In the genomic region with DNA sequence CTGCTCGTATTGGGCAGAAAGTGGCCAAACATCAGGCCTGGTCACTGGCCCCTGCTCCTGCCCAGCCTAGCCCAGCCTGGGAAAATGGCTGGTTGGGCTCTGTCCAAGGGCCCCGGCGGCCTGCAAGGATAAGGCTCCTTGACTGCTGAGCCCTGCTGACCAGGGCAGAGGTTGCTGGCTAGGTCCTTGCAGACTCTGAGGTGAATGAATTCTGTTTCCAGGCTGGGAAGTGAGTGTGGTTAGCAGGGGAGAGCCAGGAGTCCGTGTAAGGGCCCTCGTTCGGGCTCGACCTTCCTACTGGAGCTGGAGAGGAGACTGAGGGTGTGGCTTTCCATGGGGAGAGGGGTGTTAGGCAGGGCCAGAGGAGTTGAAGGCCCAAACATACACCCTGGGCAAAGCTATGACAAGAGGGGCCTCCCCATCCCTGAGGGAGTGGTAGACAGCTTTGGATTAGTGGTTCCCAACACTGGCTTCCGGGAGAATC, we compare ENCODE assay signal across 8 cellular contexts. TPM values are rescaled to one million over a fixed set of nuclear protein-coding genes. Genes with fewer than 3 reads are reported as not detected.
DNase-seq lines count a peak whose midpoint lies in the region; ATAC-seq and TF ChIP-seq lines count a peak whose summit lies in the region.

No MANE protein-coding gene starts in this region.

- no peak for TF ChIP-seq CTCF in nephron progenitor cell (IDR thresholded peaks at IDR 0.05)

- H3K27me3 Mint-ChIP-seq in nephron progenitor cell (ENCODE audit: low read depth, poor library complexity), result peaks cover 6% of the 10 kb centered on the region

- peak overlapping the region; percentile 44 for H3K4me3 Mint-ChIP-seq in nephron progenitor cell

- peaks cover 14% of the 10 kb centered on the region for H3K9me3 Mint-ChIP-seq in nephron progenitor cell
- peaks cover 0 to 13% of the 10 kb centered on the region in 2 donors for H3K9me3 Mint-ChIP-seq in activated naive CD4-positive, alpha-beta T cell treated with anti-CD3 and anti-CD28 coated beads, Interleukin-2, amount 50 U/mL, for 72 hours

- H3K4me1 Mint-ChIP-seq in nephron progenitor cell, result peaks cover 55% of the 10 kb centered on the region

- ATAC-seq in HG02798 (IDR thresholded peaks at IDR 0.05; ENCODE audit: poor library complexity, unreplicated experiment), result no peak
- ATAC-seq in activated naive CD4-positive, alpha-beta T cell treated with anti-CD3 and anti-CD28 coated beads, Interleukin-2, amount 50 U/mL, for 72 hours, result no peak

- H3K36me3 Mint-ChIP-seq in nephron progenitor cell (ENCODE audit: low read depth), result peaks cover 13% of the 10 kb centered on the region
- peaks cover 8% of the 10 kb centered on the region in 2 donors for H3K36me3 Mint-ChIP-seq in activated naive CD4-positive, alpha-beta T cell treated with anti-CD3 and anti-CD28 coated beads, Interleukin-2, amount 50 U/mL, for 72 hours

- peak overlapping the region; percentile 92 for H3K27ac Mint-ChIP-seq in nephron progenitor cell
- H3K27ac Mint-ChIP-seq in activated naive CD4-positive, alpha-beta T cell treated with anti-CD3 and anti-CD28 coated beads, Interleukin-2, amount 50 U/mL, for 72 hours, result no peak overlapping the region

- peak; percentile 96 for DNase-seq in DMS53 (lab: John Stamatoyannopoulos, UW)
- DNase-seq in RPMI7951 (ENCODE audit: low read depth), result peak; percentile 92
- peak; percentile 70 for DNase-seq in fibroblast of peridontal ligament (ENCODE audit: extremely low read depth)
- DNase-seq in nephron progenitor cell, result peak; percentile 98
- no peak for DNase-seq in activated naive CD4-positive, alpha-beta T cell treated with anti-CD3 and anti-CD28 coated beads, Interleukin-2, amount 50 U/mL, for 72 hours (ENCODE audit: low spot score in 2 of 2)
- no peak for DNase-seq in SKM-1 (lab: John Stamatoyannopoulos, UW; ENCODE audit: unreplicated experiment)
- no peak for DNase-seq in NCI-H524 treated with DMSO at 0.1 percent for 48 hours (lab: John Stamatoyannopoulos, UW)

RNA-seq across cellular contexts. Expression of a gene that starts 20.6 kb away (rescaled TPM):
- total RNA-seq in RPMI7951 (2014; rRNA removed; shearing (Covaris generic)), result 35.4 and 51.5 TPM in 2 replicates
- 10 to 100 TPM; 13.7 to 19.9 TPM for total RNA-seq in activated naive CD4-positive, alpha-beta T cell treated with anti-CD3 and anti-CD28 coated beads, Interleukin-2, amount 50 U/mL, for 72 hours

RNA-seq across cellular contexts. Expression of a gene that starts 53.3 kb away (rescaled TPM):
- 43.1 and 47.5 TPM in 2 replicates for total RNA-seq in RPMI7951 (2014; rRNA removed; shearing (Covaris generic))
- total RNA-seq in activated naive CD4-positive, alpha-beta T cell treated with anti-CD3 and anti-CD28 coated beads, Interleukin-2, amount 50 U/mL, for 72 hours, result 100 to 1,000 TPM in 1 of 2 donors, 10 to 100 TPM in 1; 78.8 to 112 TPM

Comparison
In these comparisons a context has a peak if more than half of its experiments do, and no peak if none do; other contexts are left out.
1. DNase-seq: peak in DMS53 (single experiment), RPMI7951 (single experiment), fibroblast of peridontal ligament (single experiment) and nephron progenitor cell (single experiment); none in activated naive CD4-positive, alpha-beta T cell treated with anti-CD3 and anti-CD28 coated beads, Interleukin-2, amount 50 U/mL, for 72 hours (0 of 2), SKM-1 (single experiment) and NCI-H524 treated with DMSO at 0.1 percent for 48 hours (single experiment).